In genomic region chr15:91515188-91515754, GRCh38 we compare ENCODE assay signal across 10 cellular contexts.
DNase-seq lines count a peak whose midpoint lies in the region; ATAC-seq and TF ChIP-seq lines count a peak whose summit lies in the region.
"Had no signal": no experiment of that assay in that cellular context is flagged by ENCODE, and none has a peak within 500 bp of the region (broad histone marks: within the 10 kb centered on the region; RNA-seq: fewer than 3 reads in every experiment).

No MANE protein-coding gene starts in this region.

- no peaks in the 10 kb centered on the region for H3K79me2 ChIP-seq in osteoblast (ENCODE audit: insufficient read depth, low read length)

- TF ChIP-seq CTCF in epithelial cell of proximal tubule (conservative IDR thresholded peaks at IDR 0.05; ENCODE audit: low read depth, low read length): no peak
- TF ChIP-seq CTCF in osteoblast (IDR thresholded peaks at IDR 0.05; ENCODE audit: extremely low read depth, low read depth, low read length): no peak
- TF ChIP-seq CTCF in prostate gland (IDR thresholded peaks at IDR 0.05): no peak

- DNase-seq in EL (peak; percentile 72), NOMO-1 (lab: John Stamatoyannopoulos, UW; ENCODE audit: unreplicated experiment in 2 of 2) (peak; percentile 7 to 42), epithelial cell of proximal tubule (ENCODE audit: low read depth) (peak; percentile 38), osteoblast (ENCODE audit: insufficient read length, low spot score, missing footprints) (no peak), LoVo (ENCODE audit: low spot score) (no peak), prostate gland (ENCODE audit: low spot score) (no peak)
- DNase-seq: stimulated activated CD4-positive, alpha-beta T cell treated with anti-CD3 and anti-CD28 coated beads, Interleukin-15, amount 100 ng/mL, for 24 hours had no signal

- no peaks in the 10 kb centered on the region for H3K9me3 ChIP-seq in osteoblast (ENCODE audit: low read depth, low read length)
- H3K9me3 ChIP-seq in prostate gland: no peaks in the 10 kb centered on the region
- H3K9me3 ChIP-seq: tibial artery had no signal

- H3K36me3 ChIP-seq in osteoblast (ENCODE audit: insufficient read depth, low read length): no peaks in the 10 kb centered on the region
- H3K36me3 ChIP-seq in prostate gland: no peaks in the 10 kb centered on the region
- H3K36me3 ChIP-seq: tibial artery had no signal

- no peak for TF ChIP-seq POLR2A in prostate gland (IDR thresholded peaks at IDR 0.05)

- H3K27me3 ChIP-seq in osteoblast (ENCODE audit: insufficient read depth, low read length) (no peaks in the 10 kb centered on the region), prostate gland (replicated peaks; ENCODE audit: insufficient read depth) (no peaks in the 10 kb centered on the region)
- H3K27me3 ChIP-seq: tibial artery had no signal

- peak overlapping the region; percentile 15 for H3K4me2 ChIP-seq in osteoblast (ENCODE audit: insufficient read depth, low read length)

- H3K4me3 ChIP-seq in epithelial cell of proximal tubule (ENCODE audit: low read depth, low read length) (no peak overlapping the region), osteoblast (ENCODE audit: insufficient read depth, low read length) (no peak overlapping the region), prostate gland (no peak overlapping the region)
- H3K4me3 ChIP-seq: tibial artery had no signal

- intact Hi-C loops in prostate gland (cut with DNase I): no loop called here

- ATAC-seq in GM21390 (IDR thresholded peaks at IDR 0.05; ENCODE audit: unreplicated experiment): no peak
- no peak for ATAC-seq in GM18498 (IDR thresholded peaks at IDR 0.05; ENCODE audit: unreplicated experiment)

- 49% methylated on average over 5 of the region's 5 CpGs for WGBS in prostate gland

- H3K27ac ChIP-seq in osteoblast (ENCODE audit: low read depth, low read length) (peak overlapping the region; percentile 62), prostate gland (no peak overlapping the region)
- H3K27ac ChIP-seq: tibial artery had no signal

- H4K20me1 ChIP-seq in osteoblast (ENCODE audit: insufficient read depth, low read length): no peaks in the 10 kb centered on the region

- H2AFZ ChIP-seq in osteoblast (ENCODE audit: low read length): no peak overlapping the region

- H3K4me1 ChIP-seq in osteoblast (ENCODE audit: insufficient read depth, low read length) (peaks cover 31% of the 10 kb centered on the region), prostate gland (replicated peaks) (no peaks in the 10 kb centered on the region)
- H3K4me1 ChIP-seq: tibial artery had no signal

Comparison
In these comparisons a context has a peak if more than half of its experiments do, and no peak if none do; other contexts are left out.
1. DNase-seq: peak in EL (single experiment), NOMO-1 (2 of 2) and epithelial cell of proximal tubule (single experiment); none in osteoblast (single experiment), LoVo (single experiment) and prostate gland (single experiment).